ENCODE assay signal across 1 cellular context in the genomic region with DNA sequence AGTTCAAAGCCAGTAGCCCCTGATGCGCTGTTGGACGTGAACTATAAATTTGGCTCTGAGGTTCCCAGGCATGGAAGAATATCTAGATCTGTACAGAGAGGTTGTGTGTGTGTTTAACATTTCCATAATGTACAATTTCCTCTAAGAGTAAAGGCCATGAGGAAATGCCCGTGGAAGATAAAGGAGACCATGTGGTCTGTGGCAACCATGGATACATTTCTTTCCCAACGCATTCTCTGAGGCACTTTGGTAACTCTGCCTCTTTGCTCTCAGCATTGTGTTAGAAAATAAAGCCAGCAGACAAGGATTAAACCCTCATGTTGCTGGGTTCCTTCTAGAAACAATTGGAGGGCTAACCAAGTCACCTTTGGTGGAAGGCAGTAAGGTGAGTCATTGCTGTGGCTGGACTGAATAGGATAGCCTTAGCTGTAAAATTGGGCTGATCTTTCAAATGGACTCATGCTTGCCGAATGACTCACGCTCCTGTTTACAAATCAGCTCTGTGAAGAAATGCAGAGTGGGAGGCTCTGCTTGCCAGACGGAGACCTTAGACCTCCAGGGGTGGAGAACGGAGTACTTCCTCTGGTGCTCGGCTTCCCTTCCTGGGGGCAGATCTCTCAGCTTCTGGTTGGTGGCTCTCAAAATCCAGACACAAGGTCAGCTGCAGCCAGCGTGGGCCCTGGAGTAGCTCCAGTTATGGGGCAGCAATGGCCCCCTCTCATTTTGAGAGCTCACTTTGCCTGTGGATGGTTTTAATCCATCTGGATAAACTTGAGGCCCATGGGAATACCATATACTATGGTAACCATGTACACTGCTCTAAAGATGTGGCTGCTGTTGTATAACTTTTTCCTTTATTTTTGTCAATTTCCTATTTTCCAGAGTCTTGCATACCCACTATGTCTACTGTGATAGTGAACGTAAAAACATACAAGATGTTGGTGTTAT.
TF ChIP-seq lines count a peak whose summit lies in the region.

No MANE protein-coding gene starts in this region.

TF ChIP-seq in HepG2, 621 proteins besides CTCF, POLR2A, EP300 and RAD21 (continued from another document and continues in another):
- TF ChIP-seq RBM22 (optimal IDR thresholded peaks at IDR 0.05; ENCODE audit: low read length) (no peak), KDM5A (IDR thresholded peaks at IDR 0.05; ENCODE audit: borderline replicate concordance, low read length) (no peak), GABPA (IDR thresholded peaks at IDR 0.05; ENCODE audit: low read depth, low read length) (peak; percentile 42; the same call in 1 of the 2 replicates), GABPA (CRISPR knock-in tag; IDR thresholded peaks at IDR 0.05; ENCODE audit: low read depth) (peak; percentile 83), ZSCAN30 (CRISPR knock-in tag; IDR thresholded peaks at IDR 0.05) (no peak), REXO4 (CRISPR knock-in tag; IDR thresholded peaks at IDR 0.05; ENCODE audit: borderline replicate concordance) (no peak), ZNF737 (CRISPR knock-in tag; IDR thresholded peaks at IDR 0.05; ENCODE audit: borderline replicate concordance) (no peak), ZBTB38 (CRISPR knock-in tag; IDR thresholded peaks at IDR 0.05) (peak; percentile 48; the same call in 1 of the 2 replicates), IKZF1 (IDR thresholded peaks at IDR 0.05) (no peak), ZNF180 (CRISPR knock-in tag; IDR thresholded peaks at IDR 0.05; ENCODE audit: borderline replicate concordance, low read depth) (no peak), TCF7 (IDR thresholded peaks at IDR 0.05; ENCODE audit: low read depth) (peak; percentile 59), SUZ12 (IDR thresholded peaks at IDR 0.05; ENCODE audit: low read depth, low read length) (no peak), ZNF451 (CRISPR knock-in tag; IDR thresholded peaks at IDR 0.05) (no peak), ZNF207 (IDR thresholded peaks at IDR 0.05; ENCODE audit: borderline replicate concordance) (no peak), ZBTB3 (CRISPR knock-in tag; IDR thresholded peaks at IDR 0.05; ENCODE audit: borderline replicate concordance, low read depth) (no peak), ATAD3A (CRISPR knock-in tag; IDR thresholded peaks at IDR 0.05) (no peak), ZHX1 (CRISPR knock-in tag; IDR thresholded peaks at IDR 0.05; ENCODE audit: low read depth) (no peak), ZBTB20 (CRISPR knock-in tag; IDR thresholded peaks at IDR 0.05; ENCODE audit: borderline replicate concordance, low read depth) (peak; percentile 78; the same call in 1 of the 2 replicates), SP5 (CRISPR knock-in tag; IDR thresholded peaks at IDR 0.05; ENCODE audit: borderline replicate concordance, low read depth) (peak; percentile 90), JUNB (CRISPR knock-in tag; IDR thresholded peaks at IDR 0.05; ENCODE audit: borderline replicate concordance) (peak; percentile 97), ZNF761 (CRISPR knock-in tag; conservative IDR thresholded peaks at IDR 0.05) (no peak), MAFK (conservative IDR thresholded peaks at IDR 0.05 in 1 of 2, IDR thresholded peaks at IDR 0.05 in 1 of 2; ENCODE audit: low read length in 2 of 2) (peak in 1 of 2 experiments; percentile 21; a peak in 1 of 4 replicates), SPEN (CRISPR knock-in tag; IDR thresholded peaks at IDR 0.05; ENCODE audit: low read depth) (peak; percentile 54; the same call in 1 of the 2 replicates), BORCS8-MEF2B (CRISPR knock-in tag; IDR thresholded peaks at IDR 0.05) (0 out of 2 replicates have a peak, but pooled peaks have one; percentile 28), THYN1 (CRISPR knock-in tag; IDR thresholded peaks at IDR 0.05; ENCODE audit: borderline replicate concordance, low read depth) (no peak), ARID2 (CRISPR knock-in tag; IDR thresholded peaks at IDR 0.05; ENCODE audit: borderline replicate concordance) (no peak), ETV6 (CRISPR knock-in tag; conservative IDR thresholded peaks at IDR 0.05) (peak; percentile 65; the same call in 1 of the 2 replicates), ZSCAN31 (CRISPR knock-in tag; IDR thresholded peaks at IDR 0.05; ENCODE audit: low read depth) (no peak), MXD4 (CRISPR knock-in tag; IDR thresholded peaks at IDR 0.05) (no peak), RXRB (CRISPR knock-in tag; IDR thresholded peaks at IDR 0.05; ENCODE audit: borderline replicate concordance) (peak; percentile 82), MAFG (CRISPR knock-in tag; IDR thresholded peaks at IDR 0.05) (no peak), FOXO1 (CRISPR knock-in tag; IDR thresholded peaks at IDR 0.05) (peak; percentile 95)
- TF ChIP-seq, protein P1, sequence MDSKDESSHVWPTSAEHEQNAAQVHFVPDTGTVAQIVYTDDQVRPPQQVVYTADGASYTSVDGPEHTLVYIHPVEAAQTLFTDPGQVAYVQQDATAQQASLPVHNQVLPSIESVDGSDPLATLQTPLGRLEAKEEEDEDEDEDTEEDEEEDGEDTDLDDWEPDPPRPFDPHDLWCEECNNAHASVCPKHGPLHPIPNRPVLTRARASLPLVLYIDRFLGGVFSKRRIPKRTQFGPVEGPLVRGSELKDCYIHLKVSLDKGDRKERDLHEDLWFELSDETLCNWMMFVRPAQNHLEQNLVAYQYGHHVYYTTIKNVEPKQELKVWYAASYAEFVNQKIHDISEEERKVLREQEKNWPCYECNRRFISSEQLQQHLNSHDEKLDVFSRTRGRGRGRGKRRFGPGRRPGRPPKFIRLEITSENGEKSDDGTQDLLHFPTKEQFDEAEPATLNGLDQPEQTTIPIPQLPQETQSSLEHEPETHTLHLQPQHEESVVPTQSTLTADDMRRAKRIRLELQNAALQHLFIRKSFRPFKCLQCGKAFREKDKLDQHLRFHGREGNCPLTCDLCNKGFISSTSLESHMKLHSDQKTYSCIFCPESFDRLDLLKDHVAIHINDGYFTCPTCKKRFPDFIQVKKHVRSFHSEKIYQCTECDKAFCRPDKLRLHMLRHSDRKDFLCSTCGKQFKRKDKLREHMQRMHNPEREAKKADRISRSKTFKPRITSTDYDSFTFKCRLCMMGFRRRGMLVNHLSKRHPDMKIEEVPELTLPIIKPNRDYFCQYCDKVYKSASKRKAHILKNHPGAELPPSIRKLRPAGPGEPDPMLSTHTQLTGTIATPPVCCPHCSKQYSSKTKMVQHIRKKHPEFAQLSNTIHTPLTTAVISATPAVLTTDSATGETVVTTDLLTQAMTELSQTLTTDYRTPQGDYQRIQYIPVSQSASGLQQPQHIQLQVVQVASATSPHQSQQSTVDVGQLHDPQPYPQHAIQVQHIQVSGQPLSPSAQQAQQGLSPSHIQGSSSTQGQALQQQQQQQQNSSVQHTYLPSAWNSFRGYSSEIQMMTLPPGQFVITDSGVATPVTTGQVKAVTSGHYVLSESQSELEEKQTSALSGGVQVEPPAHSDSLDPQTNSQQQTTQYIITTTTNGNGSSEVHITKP (CRISPR knock-in tag; IDR thresholded peaks at IDR 0.05; ENCODE audit: low read depth) = peak; percentile 62; the same call in 1 of the 2 replicates
- TF ChIP-seq, protein P2, sequence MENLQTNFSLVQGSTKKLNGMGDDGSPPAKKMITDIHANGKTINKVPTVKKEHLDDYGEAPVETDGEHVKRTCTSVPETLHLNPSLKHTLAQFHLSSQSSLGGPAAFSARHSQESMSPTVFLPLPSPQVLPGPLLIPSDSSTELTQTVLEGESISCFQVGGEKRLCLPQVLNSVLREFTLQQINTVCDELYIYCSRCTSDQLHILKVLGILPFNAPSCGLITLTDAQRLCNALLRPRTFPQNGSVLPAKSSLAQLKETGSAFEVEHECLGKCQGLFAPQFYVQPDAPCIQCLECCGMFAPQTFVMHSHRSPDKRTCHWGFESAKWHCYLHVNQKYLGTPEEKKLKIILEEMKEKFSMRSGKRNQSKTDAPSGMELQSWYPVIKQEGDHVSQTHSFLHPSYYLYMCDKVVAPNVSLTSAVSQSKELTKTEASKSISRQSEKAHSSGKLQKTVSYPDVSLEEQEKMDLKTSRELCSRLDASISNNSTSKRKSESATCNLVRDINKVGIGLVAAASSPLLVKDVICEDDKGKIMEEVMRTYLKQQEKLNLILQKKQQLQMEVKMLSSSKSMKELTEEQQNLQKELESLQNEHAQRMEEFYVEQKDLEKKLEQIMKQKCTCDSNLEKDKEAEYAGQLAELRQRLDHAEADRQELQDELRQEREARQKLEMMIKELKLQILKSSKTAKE (CRISPR knock-in tag; IDR thresholded peaks at IDR 0.05; ENCODE audit: borderline replicate concordance) = peak; percentile 75; the same call in 1 of the 2 replicates
- TF ChIP-seq, protein P3, sequence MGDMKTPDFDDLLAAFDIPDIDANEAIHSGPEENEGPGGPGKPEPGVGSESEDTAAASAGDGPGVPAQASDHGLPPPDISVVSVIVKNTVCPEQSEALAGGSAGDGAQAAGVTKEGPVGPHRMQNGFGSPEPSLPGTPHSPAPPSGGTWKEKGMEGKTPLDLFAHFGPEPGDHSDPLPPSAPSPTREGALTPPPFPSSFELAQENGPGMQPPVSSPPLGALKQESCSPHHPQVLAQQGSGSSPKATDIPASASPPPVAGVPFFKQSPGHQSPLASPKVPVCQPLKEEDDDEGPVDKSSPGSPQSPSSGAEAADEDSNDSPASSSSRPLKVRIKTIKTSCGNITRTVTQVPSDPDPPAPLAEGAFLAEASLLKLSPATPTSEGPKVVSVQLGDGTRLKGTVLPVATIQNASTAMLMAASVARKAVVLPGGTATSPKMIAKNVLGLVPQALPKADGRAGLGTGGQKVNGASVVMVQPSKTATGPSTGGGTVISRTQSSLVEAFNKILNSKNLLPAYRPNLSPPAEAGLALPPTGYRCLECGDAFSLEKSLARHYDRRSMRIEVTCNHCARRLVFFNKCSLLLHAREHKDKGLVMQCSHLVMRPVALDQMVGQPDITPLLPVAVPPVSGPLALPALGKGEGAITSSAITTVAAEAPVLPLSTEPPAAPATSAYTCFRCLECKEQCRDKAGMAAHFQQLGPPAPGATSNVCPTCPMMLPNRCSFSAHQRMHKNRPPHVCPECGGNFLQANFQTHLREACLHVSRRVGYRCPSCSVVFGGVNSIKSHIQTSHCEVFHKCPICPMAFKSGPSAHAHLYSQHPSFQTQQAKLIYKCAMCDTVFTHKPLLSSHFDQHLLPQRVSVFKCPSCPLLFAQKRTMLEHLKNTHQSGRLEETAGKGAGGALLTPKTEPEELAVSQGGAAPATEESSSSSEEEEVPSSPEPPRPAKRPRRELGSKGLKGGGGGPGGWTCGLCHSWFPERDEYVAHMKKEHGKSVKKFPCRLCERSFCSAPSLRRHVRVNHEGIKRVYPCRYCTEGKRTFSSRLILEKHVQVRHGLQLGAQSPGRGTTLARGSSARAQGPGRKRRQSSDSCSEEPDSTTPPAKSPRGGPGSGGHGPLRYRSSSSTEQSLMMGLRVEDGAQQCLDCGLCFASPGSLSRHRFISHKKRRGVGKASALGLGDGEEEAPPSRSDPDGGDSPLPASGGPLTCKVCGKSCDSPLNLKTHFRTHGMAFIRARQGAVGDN (CRISPR knock-in tag; IDR thresholded peaks at IDR 0.05) = peak; percentile 70
- TF ChIP-seq, protein P4, sequence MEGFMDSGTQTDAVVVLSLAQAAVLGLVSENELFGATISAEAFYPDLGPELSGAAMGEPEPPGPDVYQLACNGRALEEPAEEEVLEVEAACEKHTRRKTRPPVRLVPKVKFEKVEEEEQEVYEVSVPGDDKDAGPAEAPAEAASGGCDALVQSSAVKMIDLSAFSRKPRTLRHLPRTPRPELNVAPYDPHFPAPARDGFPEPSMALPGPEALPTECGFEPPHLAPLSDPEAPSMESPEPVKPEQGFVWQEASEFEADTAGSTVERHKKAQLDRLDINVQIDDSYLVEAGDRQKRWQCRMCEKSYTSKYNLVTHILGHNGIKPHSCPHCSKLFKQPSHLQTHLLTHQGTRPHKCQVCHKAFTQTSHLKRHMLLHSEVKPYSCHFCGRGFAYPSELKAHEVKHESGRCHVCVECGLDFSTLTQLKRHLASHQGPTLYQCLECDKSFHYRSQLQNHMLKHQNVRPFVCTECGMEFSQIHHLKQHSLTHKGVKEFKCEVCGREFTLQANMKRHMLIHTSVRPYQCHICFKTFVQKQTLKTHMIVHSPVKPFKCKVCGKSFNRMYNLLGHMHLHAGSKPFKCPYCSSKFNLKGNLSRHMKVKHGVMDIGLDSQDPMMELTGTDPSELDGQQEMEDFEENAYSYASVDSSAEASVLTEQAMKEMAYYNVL (CRISPR knock-in tag; IDR thresholded peaks at IDR 0.05; ENCODE audit: borderline replicate concordance) = peak; percentile 80; the same call in 1 of the 2 replicates
- TF ChIP-seq, protein P5, sequence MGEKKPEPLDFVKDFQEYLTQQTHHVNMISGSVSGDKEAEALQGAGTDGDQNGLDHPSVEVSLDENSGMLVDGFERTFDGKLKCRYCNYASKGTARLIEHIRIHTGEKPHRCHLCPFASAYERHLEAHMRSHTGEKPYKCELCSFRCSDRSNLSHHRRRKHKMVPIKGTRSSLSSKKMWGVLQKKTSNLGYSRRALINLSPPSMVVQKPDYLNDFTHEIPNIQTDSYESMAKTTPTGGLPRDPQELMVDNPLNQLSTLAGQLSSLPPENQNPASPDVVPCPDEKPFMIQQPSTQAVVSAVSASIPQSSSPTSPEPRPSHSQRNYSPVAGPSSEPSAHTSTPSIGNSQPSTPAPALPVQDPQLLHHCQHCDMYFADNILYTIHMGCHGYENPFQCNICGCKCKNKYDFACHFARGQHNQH (CRISPR knock-in tag; IDR thresholded peaks at IDR 0.05) = peak; percentile 85
- TF ChIP-seq, protein P6, sequence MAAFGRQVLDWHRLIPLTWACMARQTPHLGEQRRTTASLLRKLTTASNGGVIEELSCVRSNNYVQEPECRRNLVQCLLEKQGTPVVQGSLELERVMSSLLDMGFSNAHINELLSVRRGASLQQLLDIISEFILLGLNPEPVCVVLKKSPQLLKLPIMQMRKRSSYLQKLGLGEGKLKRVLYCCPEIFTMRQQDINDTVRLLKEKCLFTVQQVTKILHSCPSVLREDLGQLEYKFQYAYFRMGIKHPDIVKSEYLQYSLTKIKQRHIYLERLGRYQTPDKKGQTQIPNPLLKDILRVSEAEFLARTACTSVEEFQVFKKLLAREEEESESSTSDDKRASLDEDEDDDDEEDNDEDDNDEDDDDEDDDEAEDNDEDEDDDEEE (CRISPR knock-in tag; IDR thresholded peaks at IDR 0.05) = no peak
